In the genomic region with DNA sequence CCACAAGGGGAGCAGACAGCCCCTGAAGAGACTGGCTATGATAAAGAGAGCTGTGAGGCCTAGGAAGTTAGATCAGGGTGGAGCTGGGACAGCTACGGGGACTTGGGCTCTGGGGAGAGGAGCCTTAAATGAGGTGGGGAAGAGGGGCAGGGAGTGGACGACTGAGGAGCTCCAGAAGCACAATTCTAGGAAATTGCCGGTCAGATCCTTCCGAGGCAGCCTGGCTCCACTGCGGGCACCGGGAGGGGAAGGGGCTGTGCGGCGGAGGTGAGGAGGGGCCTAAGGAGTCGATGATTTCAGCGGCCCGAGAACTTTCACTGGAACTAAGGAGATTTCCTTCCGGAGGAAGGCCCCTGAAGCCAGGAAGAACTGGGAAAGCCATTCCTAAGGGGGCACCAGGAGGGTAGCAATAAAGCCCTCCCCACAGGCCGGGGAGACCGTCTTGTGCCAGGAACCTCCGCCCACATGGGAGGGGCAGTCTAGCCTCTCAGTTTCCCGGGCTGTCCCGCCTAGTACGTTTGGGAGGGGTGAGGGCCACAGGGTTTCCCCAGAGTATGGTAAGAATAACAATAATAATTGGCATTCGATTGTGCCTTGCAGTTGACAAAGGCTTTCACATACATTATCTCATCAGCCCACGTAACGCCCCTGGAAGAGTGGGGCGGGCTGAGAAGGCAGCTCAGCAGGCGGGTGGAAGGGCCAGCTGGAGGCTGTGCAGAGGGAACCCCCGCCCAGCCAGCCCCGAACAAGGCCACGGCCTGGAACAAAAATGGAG, we compare ENCODE assay signal across 9 cellular contexts. TPM values are rescaled to one million over a fixed set of nuclear protein-coding genes. Genes with fewer than 3 reads are reported as not detected.
DNase-seq lines count a peak whose midpoint lies in the region; ATAC-seq and TF ChIP-seq lines count a peak whose summit lies in the region.
"Had no signal": no experiment of that assay in that cellular context is flagged by ENCODE, and none has a peak within 500 bp of the region (broad histone marks: within the 10 kb centered on the region; RNA-seq: fewer than 3 reads in every experiment).

No MANE protein-coding gene starts in this region.

- H3K27ac ChIP-seq in temporal lobe (ENCODE audit: low read depth, low read length), result peak overlapping the region; percentile 50

- H3K9me3 Mint-ChIP-seq in mesothelial cell of epicardium, result no peaks in the 10 kb centered on the region

- H3K27ac Mint-ChIP-seq in mesothelial cell of epicardium, result peak overlapping the region; percentile 98

- ATAC-seq in GM21576 (IDR thresholded peaks at IDR 0.05; ENCODE audit: unreplicated experiment), result no peak

- DNase-seq in NCI-H2227 treated with DMSO at 0.1 percent for 48 hours (lab: John Stamatoyannopoulos, UW) (peak; percentile 69), erythroblast (lab: John Stamatoyannopoulos, UW) (peak; percentile 62 to 76), mesothelial cell of epicardium (ENCODE audit: low spot score in 2 of 2, unreplicated experiment in 2 of 2) (peak in 1 of 2 experiments; percentile 48), SKM-1 treated with dmso at 0.1 percent for 144 hours (lab: John Stamatoyannopoulos, UW; ENCODE audit: unreplicated experiment) (no peak), hippocampal formation (lab: John Stamatoyannopoulos, UW) (no peak), T1000 (lab: John Stamatoyannopoulos, UW) (no peak)
- DNase-seq: NCI-H187 treated with DMSO at 0.1 percent for 48 hours had no signal

- peaks cover 34% of the 10 kb centered on the region for H3K4me1 Mint-ChIP-seq in mesothelial cell of epicardium

- peak; percentile 42 for TF ChIP-seq POLR2A in erythroblast (IDR thresholded peaks at IDR 0.05; ENCODE audit: low read length)

- no peak for TF ChIP-seq CTCF in mesothelial cell of epicardium (IDR thresholded peaks at IDR 0.05; ENCODE audit: unreplicated experiment)

- H3K4me3 Mint-ChIP-seq in mesothelial cell of epicardium, result peak overlapping the region; percentile 31

- H3K36me3 Mint-ChIP-seq in mesothelial cell of epicardium, result no peaks in the 10 kb centered on the region

- H3K27me3 Mint-ChIP-seq in mesothelial cell of epicardium (ENCODE audit: low read depth), result no peaks in the 10 kb centered on the region

RNA-seq across cellular contexts. Expression of gene NPR1, which starts 19.6 kb away (rescaled TPM):
- total RNA-seq in mesothelial cell of epicardium (5.8 to 6.6 TPM (median 5.9 TPM) in 3 replicates), temporal lobe (0.49 TPM)

RNA-seq across cellular contexts. Expression of gene ILF2, which starts 27.3 kb away (rescaled TPM):
- total RNA-seq in mesothelial cell of epicardium, result 204 to 212 TPM (median 207 TPM) in 3 replicates
- 133 TPM for total RNA-seq in temporal lobe

RNA-seq across cellular contexts. Expression of gene INTS3, which starts 29.8 kb away (rescaled TPM):
- total RNA-seq in mesothelial cell of epicardium, result 117 to 120 TPM (median 117 TPM) in 3 replicates
- 32.2 TPM for total RNA-seq in temporal lobe

RNA-seq across cellular contexts. Expression of gene SNAPIN, which starts 39.6 kb away (rescaled TPM):
- 33.8 to 37.5 TPM (median 34.6 TPM) in 3 replicates for total RNA-seq in mesothelial cell of epicardium
- total RNA-seq in temporal lobe, result 32.2 TPM

Comparison
In these comparisons a context has a peak if more than half of its experiments do, and no peak if none do; other contexts are left out.
1. DNase-seq: peak in NCI-H2227 treated with DMSO at 0.1 percent for 48 hours (single experiment) and erythroblast (2 of 2); none in SKM-1 treated with dmso at 0.1 percent for 144 hours (single experiment), hippocampal formation (0 of 2) and T1000 (single experiment).